Comparison of ENCODE assay signal across 8 cellular contexts in genomic region chr2:27427863-27428212, GRCh38. TPM values are rescaled to one million over a fixed set of nuclear protein-coding genes. Genes with fewer than 3 reads are reported as not detected.
DNase-seq lines count a peak whose midpoint lies in the region; ATAC-seq and TF ChIP-seq lines count a peak whose summit lies in the region.

No MANE protein-coding gene starts in this region.

- H3K4me1 Mint-ChIP-seq in IgD-negative memory B cell (peaks cover 21 to 25% (median 24%) of the 10 kb centered on the region in 3 donors), natural killer cell (peaks cover 37 to 40% of the 10 kb centered on the region in 2 donors)

- no peak for ATAC-seq in natural killer cell

- H3K27me3 Mint-ChIP-seq in IgD-negative memory B cell, result no peaks in the 10 kb centered on the region
- H3K27me3 Mint-ChIP-seq in natural killer cell (ENCODE audit: low read depth in 2 of 2), result no peaks in the 10 kb centered on the region

- in situ Hi-C loops in GM13977 (cut with MboI; ENCODE audit: low pct_unique_long_range_greater_than_20kb, low sequenced_read_pairs, unreplicated experiment), result no loop called here
- in situ Hi-C loops in KBM-7 (cut with MboI; ENCODE audit: low pct_unique_long_range_greater_than_20kb, low sequenced_read_pairs), result no loop called here

- no peak for TF ChIP-seq CTCF in AG10803 (conservative IDR thresholded peaks at IDR 0.05; ENCODE audit: low read length)
- no peak for TF ChIP-seq CTCF in choroid plexus epithelial cell (conservative IDR thresholded peaks at IDR 0.05; ENCODE audit: low read depth, low read length)
- no peak for TF ChIP-seq CTCF in natural killer cell (IDR thresholded peaks at IDR 0.05)
- no peak for TF ChIP-seq CTCF in GM13977 (IDR thresholded peaks at IDR 0.05; ENCODE audit: extremely low read depth, insufficient read depth, missing control alignments)

- peak overlapping the region; percentile 91 to 99 (median 93) for H3K27ac Mint-ChIP-seq in IgD-negative memory B cell
- H3K27ac Mint-ChIP-seq in natural killer cell, result peak overlapping the region; percentile 94 to 97

- H3K4me3 Mint-ChIP-seq in IgD-negative memory B cell (peak overlapping the region; percentile 94 to 100 (median 98)), natural killer cell (peak overlapping the region; percentile 95)

- H3K4me3 ChIP-seq in AG10803 (ENCODE audit: low read length), result peak overlapping the region; percentile 83
- peak overlapping the region; percentile 92 for H3K4me3 ChIP-seq in choroid plexus epithelial cell (ENCODE audit: low read depth, low read length)

- DNase-seq in AG10803 (ENCODE audit: low read depth) (no peak), choroid plexus epithelial cell (ENCODE audit: low read depth) (no peak), natural killer cell (no peak), GM13977 (ENCODE audit: low spot score) (no peak), KBM-7 (no peak), HuH-7 (ENCODE audit: low spot score) (no peak), SIG-M5 treated with dmso at 0.1 percent for 504 hours (lab: John Stamatoyannopoulos, UW; ENCODE audit: unreplicated experiment) (no peak)

- H3K36me3 Mint-ChIP-seq in IgD-negative memory B cell (no peaks in the 10 kb centered on the region), natural killer cell (no peaks in the 10 kb centered on the region)

- H3K9me3 Mint-ChIP-seq in IgD-negative memory B cell (no peaks in the 10 kb centered on the region), natural killer cell (no peaks in the 10 kb centered on the region)

- intact Hi-C loops in natural killer cell (cut with micrococcal nuclease), result loop anchor here (1.0 to 5.0 kb wide), 3 partner anchors 19 to 58 kb away; partner anchors contain the start of genes EIF2B4, PPM1G and SNX17

RNA-seq across cellular contexts. Expression of gene NRBP1, which starts 0.6 kb away (rescaled TPM):
- 69.2 TPM for polyA plus RNA-seq in IgD-negative memory B cell
- total RNA-seq in natural killer cell, result 100 to 1,000 TPM; 240 to 278 (median 262) TPM

RNA-seq across cellular contexts. Expression of gene KRTCAP3, which starts 14.3 kb away (rescaled TPM):
- polyA plus RNA-seq in IgD-negative memory B cell, result 1.6 TPM
- 1 to 10 TPM; 4.4 to 8.4 (median 5.1) TPM for total RNA-seq in natural killer cell

RNA-seq across cellular contexts. Expression of gene PPM1G, which starts 18.4 kb away (rescaled TPM):
- 80.1 TPM for polyA plus RNA-seq in IgD-negative memory B cell
- total RNA-seq in natural killer cell, result 10 to 100 TPM; 63.9 to 73.8 (median 69.5) TPM

RNA-seq across cellular contexts. Expression of gene ZNF513, which starts 47.3 kb away (rescaled TPM):
- 4.8 TPM for polyA plus RNA-seq in IgD-negative memory B cell
- 10 to 100 TPM; 24.2 to 28.1 (median 26.1) TPM for total RNA-seq in natural killer cell

RNA-seq across cellular contexts. Expression of gene SNX17, which starts 57.4 kb away (rescaled TPM):
- polyA plus RNA-seq in IgD-negative memory B cell, result 219 TPM
- 100 to 1,000 TPM in 2 of 3 donors, 10 to 100 TPM in 1; 96.3 to 107 (median 100) TPM for total RNA-seq in natural killer cell
